Comparison of ENCODE assay signal across 23 cellular contexts in the genomic region with DNA sequence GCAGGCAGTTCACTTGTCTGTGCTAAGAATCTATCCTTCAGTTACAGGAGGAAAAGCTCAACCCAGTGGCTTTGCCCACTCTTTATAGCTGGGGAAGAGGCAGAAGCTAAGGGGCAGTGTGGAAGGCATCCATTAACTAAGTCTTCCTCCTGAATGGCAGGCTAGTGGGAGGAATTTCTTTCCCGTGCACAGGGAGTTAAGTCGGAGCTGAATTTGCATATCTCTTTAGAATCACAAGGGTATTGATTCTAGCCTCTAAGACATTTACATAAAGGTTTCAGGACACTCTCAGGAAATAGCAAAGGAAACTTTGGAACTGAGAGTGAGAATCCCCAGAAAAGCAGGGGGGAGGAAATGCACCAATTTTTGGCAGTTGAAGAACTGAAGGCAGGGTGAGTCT.
DNase-seq lines count a peak whose midpoint lies in the region; ATAC-seq, FAIRE-seq and TF ChIP-seq lines count a peak whose summit lies in the region.
"Had no signal": no experiment of that assay in that cellular context is flagged by ENCODE, and none has a peak within 500 bp of the region (broad histone marks: within the 10 kb centered on the region; RNA-seq: fewer than 3 reads in every experiment).

No MANE protein-coding gene starts in this region.

- H3K9ac ChIP-seq in HUES48 (ENCODE audit: low read depth, low read length), result no peak overlapping the region
- H3K9ac ChIP-seq in H1 (replicated peaks in 1 of 4; ENCODE audit: extremely low read depth in 1 of 4, low read depth in 3 of 4, low read length in 3 of 4), result no peak overlapping the region
- H3K9ac ChIP-seq in iPS-20b (ENCODE audit: low read depth, low read length), result peak overlapping the region; percentile 27; the same call in 1 of the 2 replicates
- no peak overlapping the region for H3K9ac ChIP-seq in neural progenitor cell
- H3K9ac ChIP-seq: GM23248 had no signal

- H2BK12ac ChIP-seq in H1 (ENCODE audit: low read depth, low read length), result no peak overlapping the region

- no peak overlapping the region for H3K56ac ChIP-seq in H1 (replicated peaks; ENCODE audit: insufficient read length, low read depth, low read length)

- no peaks in the 10 kb centered on the region for H3K23me2 ChIP-seq in H1 (ENCODE audit: low read depth, low read length)

- no peaks in the 10 kb centered on the region for H3K79me1 ChIP-seq in H1 (ENCODE audit: low read depth, low read length)

- H3K4ac ChIP-seq in H1 (replicated peaks; ENCODE audit: insufficient read length, low read depth, low read length), result no peak overlapping the region

- 4% methylated on average over 2 of the region's 2 CpGs; no CpG with 5 or more reads in 1 of the 2 experiments for WGBS in H1 (ENCODE audit: extremely low coverage in 1 of 2, insufficient coverage in 1 of 2, insufficient read length in 1 of 2, insufficient replicate concordance in 2 of 2, low coverage in 1 of 2, low lambda C conversion rate in 2 of 2, missing lambda C conversion rate in 1 of 2), 2 experiments
- WGBS in tibial nerve, 2 donors, result 28 to 49% methylated on average over 2 of the region's 2 CpGs

- H3K18ac ChIP-seq in H1 (ENCODE audit: extremely low read depth, low read length), result no peak overlapping the region

- no peak overlapping the region for H3K27ac Mint-ChIP-seq in neural progenitor cell
- H3K27ac Mint-ChIP-seq: CD4-positive, CD25-positive, alpha-beta regulatory T cell; CD8-positive, alpha-beta memory T cell had no signal

- H4K91ac ChIP-seq in H1 (replicated peaks; ENCODE audit: insufficient read length, low read length), result no peak overlapping the region

- no peak for ATAC-seq in esophagus mucosa
- ATAC-seq: GM12878 had no signal

- CTCF ChIA-PET in H1 (lab: Charles Lee; ENCODE audit: partially characterized antibody), result interaction anchor here (1.0 to 1.5 kb wide), 4 partner anchors 11 to 52 kb away, joined by 3 to 4 read pairs (median 3); no protein-coding TSS in a partner anchor
- CTCF ChIA-PET in HEK293T (lab: Yijun Ruan, JAX), result no interaction called here

- H3K27me3 ChIP-seq in HUES48 (ENCODE audit: control insufficient read depth, insufficient read depth, low read length) (no peaks in the 10 kb centered on the region), H1 (replicated peaks in 1 of 4; ENCODE audit: control insufficient read depth in 3 of 4, extremely low read depth in 1 of 4, insufficient read depth in 3 of 4, low read length in 3 of 4) (no peaks in the 10 kb centered on the region), iPS-20b (ENCODE audit: insufficient read depth, low read length) (no peaks in the 10 kb centered on the region), neural progenitor cell (no peaks in the 10 kb centered on the region), tibial nerve (no peaks in the 10 kb centered on the region)
- H3K27me3 ChIP-seq: BE2C had no signal

- H3K79me2 ChIP-seq in H1 (ENCODE audit: control insufficient read depth in 1 of 2, insufficient read depth in 2 of 2, low read length in 2 of 2), result no peaks in the 10 kb centered on the region
- no peaks in the 10 kb centered on the region for H3K79me2 ChIP-seq in neural progenitor cell (ENCODE audit: low read depth)

- H4K20me1 ChIP-seq in H1 (replicated peaks in 1 of 2; ENCODE audit: control insufficient read depth in 1 of 2, insufficient read depth in 2 of 2, low read length in 2 of 2), result no peaks in the 10 kb centered on the region
- no peaks in the 10 kb centered on the region for H4K20me1 ChIP-seq in neural progenitor cell (ENCODE audit: low read depth)

- H2BK15ac ChIP-seq in H1 (ENCODE audit: low read length), result no peak overlapping the region; the same call in 1 of the 2 replicates

- FAIRE-seq in H1 (lab: Jason Lieb, UNC), result peak; percentile 87
- FAIRE-seq: A204.1, GM12878, HTR-8/SVneo had no signal

- H2AK5ac ChIP-seq in H1 (ENCODE audit: low read depth, low read length), result no peak overlapping the region

- H3K4me1 Mint-ChIP-seq in neural progenitor cell, result peaks cover 3% of the 10 kb centered on the region
- H3K4me1 Mint-ChIP-seq: CD4-positive, CD25-positive, alpha-beta regulatory T cell; CD8-positive, alpha-beta memory T cell had no signal

- no peaks in the 10 kb centered on the region for H3K36me3 ChIP-seq in HUES48 (ENCODE audit: control insufficient read depth, insufficient read depth, low read length)
- no peaks in the 10 kb centered on the region for H3K36me3 ChIP-seq in H1 (ENCODE audit: control insufficient read depth in 2 of 4, insufficient read depth in 4 of 4, low read length in 3 of 4)
- no peaks in the 10 kb centered on the region for H3K36me3 ChIP-seq in iPS-20b (ENCODE audit: insufficient read depth, low read depth, low read length)
- H3K36me3 ChIP-seq in neural progenitor cell, result no peaks in the 10 kb centered on the region
- no peaks in the 10 kb centered on the region for H3K36me3 ChIP-seq in tibial nerve
- H3K36me3 ChIP-seq: BE2C, HAP-1 had no signal

- peak overlapping the region; percentile 12; the same call in 1 of the 2 replicates for H2BK5ac ChIP-seq in H1 (ENCODE audit: low read depth, low read length)

- peaks cover 26% of the 10 kb centered on the region for H3K4me1 ChIP-seq in HUES48 (ENCODE audit: control insufficient read depth, insufficient read depth, low read length)
- H3K4me1 ChIP-seq in H1 (replicated peaks in 1 of 4; ENCODE audit: control insufficient read depth in 3 of 4, insufficient read depth in 4 of 4, low read length in 3 of 4), result peaks cover 3 to 19% (median 8%) of the 10 kb centered on the region in 4 experiments
- peaks cover 23% of the 10 kb centered on the region; the same call in 1 of the 2 replicates for H3K4me1 ChIP-seq in iPS-20b (ENCODE audit: insufficient read depth, low read length)
- H3K4me1 ChIP-seq in neural progenitor cell, result peaks cover 10% of the 10 kb centered on the region
- no peaks in the 10 kb centered on the region for H3K4me1 ChIP-seq in tibial nerve
- H3K4me1 ChIP-seq: BE2C, HAP-1 had no signal

- no peak for TF ChIP-seq RAD21 in H1 (IDR thresholded peaks at IDR 0.05 in 1 of 2, conservative IDR thresholded peaks at IDR 0.05 in 1 of 2; ENCODE audit: low read depth in 2 of 2, low read length in 2 of 2)

- no peaks in the 10 kb centered on the region for H3K36me3 Mint-ChIP-seq in neural progenitor cell
- H3K36me3 Mint-ChIP-seq: CD4-positive, CD25-positive, alpha-beta regulatory T cell; CD8-positive, alpha-beta memory T cell had no signal

- H3K9me3 ChIP-seq in HUES48 (ENCODE audit: control insufficient read depth, insufficient read depth, low read length) (no peaks in the 10 kb centered on the region), H1 (ENCODE audit: insufficient read depth in 2 of 2, low read depth in 1 of 2, low read length in 1 of 2) (no peaks in the 10 kb centered on the region; a peak in 1 of 4 replicates), iPS-20b (ENCODE audit: insufficient read depth, low read depth, low read length) (no peaks in the 10 kb centered on the region), neural progenitor cell (ENCODE audit: low read depth) (no peaks in the 10 kb centered on the region), tibial nerve (no peaks in the 10 kb centered on the region)
- H3K9me3 ChIP-seq: BE2C, HAP-1 had no signal

- POLR2A ChIA-PET in H1 (lab: Charles Lee; ENCODE audit: partially characterized antibody), result no interaction called here
- POLR2A ChIA-PET in HEK293T (lab: Yijun Ruan, JAX), result no interaction called here

- H2BK20ac ChIP-seq in H1 (ENCODE audit: low read length), result no peak overlapping the region; the same call in 1 of the 2 replicates

- H3F3A ChIP-seq in neural progenitor cell (ENCODE audit: low read depth), result no peaks in the 10 kb centered on the region

- H3K14ac ChIP-seq in H1 (ENCODE audit: insufficient read length), result no peak overlapping the region

- H4K8ac ChIP-seq in H1 (ENCODE audit: extremely low read depth, insufficient read depth, low read length), result no peak overlapping the region

- TF ChIP-seq POLR2A in H1 (IDR thresholded peaks at IDR 0.05; ENCODE audit: control extremely low read depth in 1 of 2, low read depth in 2 of 2, low read length in 2 of 2) (no peak), tibial nerve (IDR thresholded peaks at IDR 0.05) (no peak)

- H3K4me3 Mint-ChIP-seq in neural progenitor cell, result no peak overlapping the region
- H3K4me3 Mint-ChIP-seq: CD4-positive, CD25-positive, alpha-beta regulatory T cell; CD8-positive, alpha-beta memory T cell had no signal

- peak overlapping the region; percentile 45 to 47 for H3K4me2 ChIP-seq in H1 (ENCODE audit: insufficient read depth in 1 of 2, low read depth in 2 of 2, low read length in 2 of 2)
- H3K4me2 ChIP-seq in neural progenitor cell, result no peak overlapping the region

- H4K5ac ChIP-seq in H1 (ENCODE audit: insufficient read length, low read depth, low read length), result no peak overlapping the region

- H3K23ac ChIP-seq in H1 (ENCODE audit: insufficient read length), result no peak overlapping the region

- no peaks in the 10 kb centered on the region for H3K9me3 Mint-ChIP-seq in neural progenitor cell
- H3K9me3 Mint-ChIP-seq: CD8-positive, alpha-beta memory T cell had no signal

- H3K27ac ChIP-seq in HUES48 (ENCODE audit: low read depth, low read length) (peak overlapping the region; percentile 3), H1 (ENCODE audit: low read depth, low read length) (no peak overlapping the region), iPS-20b (ENCODE audit: low read length) (peak overlapping the region; percentile 16), neural progenitor cell (no peak overlapping the region), tibial nerve (no peak overlapping the region)
- H3K27ac ChIP-seq: GM23248 had no signal

- TF ChIP-seq EP300 in H1 (IDR thresholded peaks at IDR 0.05; ENCODE audit: borderline replicate concordance in 1 of 2, low read depth in 2 of 2, low read length in 2 of 2) (no peak), tibial nerve (IDR thresholded peaks at IDR 0.05) (no peak)

- peak overlapping the region; percentile 51 for H2BK120ac ChIP-seq in H1 (replicated peaks; ENCODE audit: low read depth, low read length)

- H3K4me3 ChIP-seq in HUES48 (ENCODE audit: low read depth, low read length) (peak overlapping the region; percentile 36), H1 (ENCODE audit: extremely low read depth in 1 of 4, insufficient read depth in 2 of 4, low read depth in 3 of 4, low read length in 4 of 4) (no peak overlapping the region; a peak in 1 of 8 replicates), iPS-20b (ENCODE audit: low read length) (peak overlapping the region; percentile 39; the same call in 1 of the 2 replicates), neural progenitor cell (no peak overlapping the region), tibial nerve (no peak overlapping the region)
- H3K4me3 ChIP-seq: GM12878, GM23248, HAP-1 had no signal

- TF ChIP-seq CTCF in H1 (IDR thresholded peaks at IDR 0.05; ENCODE audit: control extremely low read depth in 1 of 3, insufficient read depth in 1 of 3, low read depth in 1 of 3, low read length in 3 of 3) (no peak), neural progenitor cell (IDR thresholded peaks at IDR 0.05) (no peak), tibial nerve (IDR thresholded peaks at IDR 0.05) (no peak)

- peak overlapping the region; percentile 9; the same call in 1 of the 2 replicates for H2AFZ ChIP-seq in H1 (ENCODE audit: low read length)
- H2AFZ ChIP-seq in neural progenitor cell (replicated peaks), result peak overlapping the region; percentile 54
- H2AFZ ChIP-seq: GM23248 had no signal

- DNase-seq in H1 (ENCODE audit: low read depth in 1 of 2, low spot score in 2 of 2) (peak in 1 of 2 experiments; percentile 43), neural progenitor cell (ENCODE audit: low spot score) (peak; percentile 43), nucleus accumbens (lab: John Stamatoyannopoulos, UW) (no peak), tibial nerve (ENCODE audit: low spot score in 2 of 2) (no peak), HEK293T (ENCODE audit: extremely low spot score) (no peak)
- DNase-seq: ACHN; BE2C; CD4-positive, CD25-positive, alpha-beta regulatory T cell; CD8-positive, alpha-beta memory T cell; COR-L47; DMS 273 treated with DMSO at 0.1 percent for 48 hours; DMS53; DND-41; EL; GM23248; KG1 had no signal

- H3K27me3 Mint-ChIP-seq in neural progenitor cell (ENCODE audit: insufficient read depth, low read depth), result peaks cover 4% of the 10 kb centered on the region
- H3K27me3 Mint-ChIP-seq: CD4-positive, CD25-positive, alpha-beta regulatory T cell had no signal

Comparison
In these comparisons a context has a peak if more than half of its experiments do, and no peak if none do; other contexts are left out.
1. H3K27ac ChIP-seq: peak in HUES48 (single experiment) and iPS-20b (single experiment); none in H1 (single experiment), neural progenitor cell (single experiment) and tibial nerve (0 of 4).
2. H3K4me3 ChIP-seq: peak in HUES48 (single experiment) and iPS-20b (single experiment); none in H1 (0 of 4), neural progenitor cell (single experiment) and tibial nerve (0 of 4).